Comparison of ENCODE assay signal across 16 cellular contexts in the genomic region with DNA sequence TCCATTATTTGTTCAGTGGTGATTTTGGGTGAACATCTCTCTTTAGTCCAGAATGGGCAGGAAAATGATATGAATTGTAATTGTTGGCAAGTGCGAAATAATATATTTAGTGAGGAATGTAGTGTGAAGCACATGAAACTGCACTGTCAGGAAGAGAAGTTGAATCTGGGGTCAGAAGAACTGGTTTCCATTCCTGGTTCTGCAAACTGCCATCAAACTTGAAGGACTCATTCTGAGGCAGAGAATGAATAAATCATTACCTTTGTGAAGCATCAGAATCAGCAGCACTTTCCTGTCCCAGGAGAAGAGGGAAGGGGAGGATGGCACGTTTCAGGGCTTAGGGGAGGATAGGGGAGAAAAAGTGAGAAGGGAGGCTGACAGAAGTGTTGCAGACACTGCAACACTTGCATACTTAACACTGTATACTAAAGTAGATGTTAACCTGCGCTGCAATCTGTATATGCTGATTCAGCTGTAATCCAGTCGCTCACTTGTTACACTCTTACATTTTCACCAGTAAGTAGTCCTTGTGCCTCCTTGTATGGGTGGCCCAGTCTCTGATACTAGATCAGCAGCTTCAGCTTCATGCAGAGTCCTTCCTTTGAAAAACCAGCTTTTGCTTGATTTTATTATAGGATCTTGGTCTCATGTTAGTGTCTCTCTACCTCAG. TPM values are rescaled to one million over a fixed set of nuclear protein-coding genes. Genes with fewer than 3 reads are reported as not detected.
"Had no signal": no experiment of that assay in that cellular context is flagged by ENCODE, and none has a peak within 500 bp of the region (broad histone marks: within the 10 kb centered on the region; RNA-seq: fewer than 3 reads in every experiment).

No MANE protein-coding gene starts in this region.

- H3K79me2 ChIP-seq: parathyroid adenoma had no signal

- H3K4me2 ChIP-seq: smooth muscle cell had no signal

- DNase-seq: activated CD4-positive, alpha-beta memory T cell treated with anti-CD3 and anti-CD28 coated beads for 36 hours; activated CD4-positive, alpha-beta T cell treated with anti-CD3 and anti-CD28 coated beads for 1 hour; activated gamma-delta T cell; activated T-cell treated with anti-CD3 and anti-CD28 coated beads, Interleukin-2, amount 50 U/mL, for 4 hours; amygdala; dorsolateral prefrontal cortex; left cardiac atrium; lower lobe of right lung; naive B cell; trophoblast cell had no signal

- H3K9me3 ChIP-seq: lower lobe of right lung had no signal

- H3K9ac ChIP-seq: parathyroid adenoma had no signal

- H3K4me1 ChIP-seq: parathyroid adenoma had no signal

- H3K36me3 ChIP-seq: lower lobe of right lung had no signal

- ATAC-seq: activated T-cell treated with anti-CD3 and anti-CD28 coated beads, Interleukin-2, amount 50 U/mL, for 4 hours; esophagus mucosa; stimulated activated memory B cell treated with anti-CD40 and anti-IgM and Interleukin-4, amounts not matched to agents 10 μg/mL and 1 μg/mL and 100 μg/mL, for 72 hours had no signal

- H3K27ac ChIP-seq: dorsolateral prefrontal cortex, lower lobe of right lung, parathyroid adenoma had no signal

- H3K4me3 ChIP-seq: dorsolateral prefrontal cortex, lower lobe of right lung, smooth muscle cell had no signal

- H2AFZ ChIP-seq: parathyroid adenoma had no signal

RNA-seq across cellular contexts. Expression of gene RPTN, which starts 10.5 kb away (rescaled TPM):
- total RNA-seq: activated CD4-positive, alpha-beta memory T cell treated with anti-CD3 and anti-CD28 coated beads for 36 hours; activated T-cell treated with anti-CD3 and anti-CD28 coated beads, Interleukin-2, amount 50 U/mL, for 4 hours; chondrocyte; dorsolateral prefrontal cortex; fibroblast of villous mesenchyme; left cardiac atrium; lower lobe of right lung; smooth muscle cell had no signal
- polyA plus RNA-seq: smooth muscle cell had no signal

RNA-seq across cellular contexts. Expression of gene TCHH, which starts 54.2 kb away (rescaled TPM):
- total RNA-seq: activated CD4-positive, alpha-beta memory T cell treated with anti-CD3 and anti-CD28 coated beads for 36 hours; chondrocyte; smooth muscle cell had no signal
- polyA plus RNA-seq: smooth muscle cell had no signal

RNA-seq across cellular contexts. Expression of gene HRNR, which starts 54.5 kb away (rescaled TPM):
- total RNA-seq: activated CD4-positive, alpha-beta memory T cell treated with anti-CD3 and anti-CD28 coated beads for 36 hours; activated T-cell treated with anti-CD3 and anti-CD28 coated beads, Interleukin-2, amount 50 U/mL, for 4 hours; chondrocyte; esophagus mucosa; fibroblast of villous mesenchyme; left cardiac atrium; lower lobe of right lung; smooth muscle cell had no signal
- polyA plus RNA-seq: smooth muscle cell had no signal
